Comparison of ENCODE assay signal across 1 cellular context in the genomic region with DNA sequence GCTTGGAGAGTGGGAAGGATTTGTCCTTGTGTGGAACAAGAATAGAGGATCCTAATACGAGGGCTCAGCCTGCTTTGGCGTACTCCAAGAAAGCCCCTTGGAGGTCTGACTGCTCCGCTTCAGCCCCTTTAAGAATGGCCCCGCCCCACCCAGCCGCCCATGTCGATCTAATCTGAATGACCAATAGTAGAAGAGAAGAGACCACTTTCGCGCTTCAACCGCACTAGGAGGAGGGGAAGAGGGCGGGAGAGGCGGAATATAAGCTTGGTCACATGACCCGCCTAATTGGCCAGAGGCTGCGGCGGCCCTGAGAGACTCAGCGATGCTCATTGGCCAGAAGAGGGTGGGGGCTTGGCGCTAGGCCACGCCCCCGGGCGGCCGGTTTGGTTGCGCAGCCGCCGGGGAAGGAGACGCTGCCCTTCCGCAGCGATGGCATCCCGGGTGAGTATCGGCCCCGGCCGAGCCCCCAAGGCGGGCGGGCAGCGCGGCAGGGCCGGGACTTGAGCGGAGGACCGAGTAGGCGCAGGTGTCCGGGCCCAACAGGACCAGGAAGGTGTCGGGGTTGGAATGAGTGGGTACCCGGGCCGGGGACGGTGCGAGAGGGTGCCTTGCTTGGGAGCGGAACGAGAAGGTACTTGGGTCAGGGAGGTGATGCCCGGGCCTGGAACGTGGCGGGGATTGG.
A peak's percentile ranks its signal among the peaks of the same experiment; 100 is the strongest.
TF ChIP-seq lines count a peak whose summit lies in the region.

A gene with protein sequence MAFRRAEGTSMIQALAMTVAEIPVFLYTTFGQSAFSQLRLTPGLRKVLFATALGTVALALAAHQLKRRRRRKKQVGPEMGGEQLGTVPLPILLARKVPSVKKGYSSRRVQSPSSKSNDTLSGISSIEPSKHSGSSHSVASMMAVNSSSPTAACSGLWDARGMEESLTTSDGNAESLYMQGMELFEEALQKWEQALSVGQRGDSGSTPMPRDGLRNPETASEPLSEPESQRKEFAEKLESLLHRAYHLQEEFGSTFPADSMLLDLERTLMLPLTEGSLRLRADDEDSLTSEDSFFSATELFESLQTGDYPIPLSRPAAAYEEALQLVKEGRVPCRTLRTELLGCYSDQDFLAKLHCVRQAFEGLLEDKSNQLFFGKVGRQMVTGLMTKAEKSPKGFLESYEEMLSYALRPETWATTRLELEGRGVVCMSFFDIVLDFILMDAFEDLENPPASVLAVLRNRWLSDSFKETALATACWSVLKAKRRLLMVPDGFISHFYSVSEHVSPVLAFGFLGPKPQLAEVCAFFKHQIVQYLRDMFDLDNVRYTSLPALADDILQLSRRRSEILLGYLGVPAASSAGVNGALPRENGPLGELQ (plus strand): TSS at position 386 of the 682 bp plus-strand sequence. CDS start 3,969 bp downstream, outside the sequence.

TF ChIP-seq in HepG2, 621 proteins besides CTCF, POLR2A, EP300 and RAD21 (continued from another document and continues in another):
- TF ChIP-seq, protein P1, sequence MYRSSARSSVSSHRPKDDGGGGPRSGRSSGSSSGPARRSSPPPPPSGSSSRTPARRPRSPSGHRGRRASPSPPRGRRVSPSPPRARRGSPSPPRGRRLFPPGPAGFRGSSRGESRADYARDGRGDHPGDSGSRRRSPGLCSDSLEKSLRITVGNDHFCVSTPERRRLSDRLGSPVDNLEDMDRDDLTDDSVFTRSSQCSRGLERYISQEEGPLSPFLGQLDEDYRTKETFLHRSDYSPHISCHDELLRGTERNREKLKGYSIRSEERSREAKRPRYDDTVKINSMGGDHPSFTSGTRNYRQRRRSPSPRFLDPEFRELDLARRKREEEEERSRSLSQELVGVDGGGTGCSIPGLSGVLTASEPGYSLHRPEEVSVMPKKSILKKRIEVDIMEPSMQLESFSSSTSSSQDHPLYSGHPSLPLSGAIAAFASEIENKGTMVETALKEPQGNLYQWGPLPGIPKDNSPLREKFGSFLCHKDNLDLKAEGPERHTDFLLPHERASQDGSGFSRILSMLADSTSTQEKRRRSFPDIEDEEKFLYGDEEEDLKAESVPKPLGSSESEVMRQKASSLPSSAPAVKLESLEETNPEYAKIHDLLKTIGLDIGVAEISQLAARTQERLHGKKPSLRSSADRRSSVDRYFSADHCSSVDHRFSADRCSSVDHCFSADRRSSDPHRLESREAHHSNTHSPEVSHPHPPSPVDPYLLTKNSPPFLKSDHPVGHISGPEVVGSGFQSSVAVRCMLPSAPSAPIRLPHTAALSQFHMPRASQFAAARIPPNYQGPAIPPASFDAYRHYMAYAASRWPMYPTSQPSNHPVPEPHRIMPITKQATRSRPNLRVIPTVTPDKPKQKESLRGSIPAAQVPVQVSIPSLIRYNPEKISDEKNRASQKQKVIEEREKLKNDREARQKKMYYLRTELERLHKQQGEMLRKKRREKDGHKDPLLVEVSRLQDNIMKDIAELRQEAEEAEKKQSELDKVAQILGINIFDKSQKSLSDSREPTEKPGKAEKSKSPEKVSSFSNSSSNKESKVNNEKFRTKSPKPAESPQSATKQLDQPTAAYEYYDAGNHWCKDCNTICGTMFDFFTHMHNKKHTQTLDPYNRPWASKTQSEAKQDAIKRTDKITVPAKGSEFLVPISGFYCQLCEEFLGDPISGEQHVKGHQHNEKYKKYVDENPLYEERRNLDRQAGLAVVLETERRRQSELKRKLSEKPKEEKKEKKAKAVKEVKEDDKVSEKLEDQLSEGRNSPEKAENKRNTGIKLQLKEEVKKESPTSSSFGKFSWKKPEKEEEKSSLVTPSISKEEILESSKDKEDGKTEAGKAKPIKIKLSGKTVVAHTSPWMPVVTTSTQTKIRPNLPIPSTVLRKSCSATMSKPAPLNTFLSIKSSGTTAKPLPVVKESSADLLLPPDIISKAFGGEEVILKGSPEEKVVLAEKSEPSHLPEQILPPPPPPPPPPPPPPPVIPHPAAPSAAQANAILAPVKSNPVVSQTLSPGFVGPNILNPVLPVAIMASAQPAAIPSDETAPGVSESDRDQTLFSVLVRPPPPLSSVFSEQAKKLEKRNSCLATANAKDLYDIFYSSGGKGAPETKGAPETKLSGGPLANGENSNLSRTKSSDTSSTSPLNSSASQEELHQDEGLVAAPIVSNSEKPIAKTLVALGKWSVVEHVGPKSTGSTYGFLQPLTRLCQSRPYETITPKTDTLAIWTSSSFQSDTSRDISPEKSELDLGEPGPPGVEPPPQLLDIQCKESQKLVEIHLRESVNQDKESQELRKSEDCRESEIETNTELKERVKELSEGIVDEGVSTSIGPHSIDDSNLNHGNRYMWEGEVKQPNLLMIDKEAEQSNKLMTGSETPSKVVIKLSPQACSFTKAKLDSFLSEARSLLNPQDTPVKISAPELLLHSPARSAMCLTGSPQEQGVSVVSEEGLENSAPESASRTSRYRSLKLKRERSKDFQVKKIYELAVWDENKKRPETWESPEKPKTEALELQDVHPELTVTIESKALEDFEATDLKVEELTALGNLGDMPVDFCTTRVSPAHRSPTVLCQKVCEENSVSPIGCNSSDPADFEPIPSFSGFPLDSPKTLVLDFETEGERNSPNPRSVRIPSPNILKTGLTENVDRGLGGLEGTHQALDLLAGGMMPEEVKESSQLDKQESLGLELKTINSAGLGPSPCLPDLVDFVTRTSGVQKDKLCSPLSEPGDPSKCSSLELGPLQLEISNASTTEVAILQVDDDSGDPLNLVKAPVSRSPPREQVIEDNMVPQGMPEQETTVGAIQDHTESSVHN (CRISPR knock-in tag; IDR thresholded peaks at IDR 0.05), result no peak
- TF ChIP-seq HHEX (CRISPR knock-in tag; IDR thresholded peaks at IDR 0.05), result no peak
- TF ChIP-seq JUNB (CRISPR knock-in tag; IDR thresholded peaks at IDR 0.05; ENCODE audit: borderline replicate concordance), result no peak
- TF ChIP-seq TRAFD1 (CRISPR knock-in tag; IDR thresholded peaks at IDR 0.05; ENCODE audit: borderline replicate concordance), result no peak
- TF ChIP-seq STAT5B (CRISPR knock-in tag; IDR thresholded peaks at IDR 0.05), result no peak
- no peak for TF ChIP-seq ZNF609 (CRISPR knock-in tag; IDR thresholded peaks at IDR 0.05; ENCODE audit: borderline replicate concordance)
- TF ChIP-seq MLLT10 (CRISPR knock-in tag; IDR thresholded peaks at IDR 0.05), result no peak
- no peak for TF ChIP-seq ZNF629 (CRISPR knock-in tag; conservative IDR thresholded peaks at IDR 0.05)
- TF ChIP-seq ZNF646 (CRISPR knock-in tag; IDR thresholded peaks at IDR 0.05), result no peak
- TF ChIP-seq IRF2 (CRISPR knock-in tag; IDR thresholded peaks at IDR 0.05), result peak; percentile 56; the same call in 1 of the 2 replicates
- TF ChIP-seq KAT7 (CRISPR knock-in tag; IDR thresholded peaks at IDR 0.05; ENCODE audit: borderline replicate concordance), result peak; percentile 50; the same call in 1 of the 2 replicates
- no peak for TF ChIP-seq RORA (CRISPR knock-in tag; IDR thresholded peaks at IDR 0.05)
- TF ChIP-seq, protein P2, sequence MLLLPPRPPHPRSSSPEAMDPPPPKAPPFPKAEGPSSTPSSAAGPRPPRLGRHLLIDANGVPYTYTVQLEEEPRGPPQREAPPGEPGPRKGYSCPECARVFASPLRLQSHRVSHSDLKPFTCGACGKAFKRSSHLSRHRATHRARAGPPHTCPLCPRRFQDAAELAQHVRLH (CRISPR knock-in tag; IDR thresholded peaks at IDR 0.05; ENCODE audit: borderline replicate concordance, low read depth), result no peak
- TF ChIP-seq, protein P3, sequence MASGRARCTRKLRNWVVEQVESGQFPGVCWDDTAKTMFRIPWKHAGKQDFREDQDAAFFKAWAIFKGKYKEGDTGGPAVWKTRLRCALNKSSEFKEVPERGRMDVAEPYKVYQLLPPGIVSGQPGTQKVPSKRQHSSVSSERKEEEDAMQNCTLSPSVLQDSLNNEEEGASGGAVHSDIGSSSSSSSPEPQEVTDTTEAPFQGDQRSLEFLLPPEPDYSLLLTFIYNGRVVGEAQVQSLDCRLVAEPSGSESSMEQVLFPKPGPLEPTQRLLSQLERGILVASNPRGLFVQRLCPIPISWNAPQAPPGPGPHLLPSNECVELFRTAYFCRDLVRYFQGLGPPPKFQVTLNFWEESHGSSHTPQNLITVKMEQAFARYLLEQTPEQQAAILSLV (CRISPR knock-in tag; IDR thresholded peaks at IDR 0.05; ENCODE audit: borderline replicate concordance), result no peak
- 0 out of 2 replicates have a peak, but pooled peaks have one; percentile 9 for TF ChIP-seq ATF3 (CRISPR knock-in tag; IDR thresholded peaks at IDR 0.05)
- TF ChIP-seq ZNF607 (CRISPR knock-in tag; IDR thresholded peaks at IDR 0.05; ENCODE audit: borderline replicate concordance), result peak; percentile 79
- TF ChIP-seq PHF5A (CRISPR knock-in tag; IDR thresholded peaks at IDR 0.05; ENCODE audit: low read depth, unreplicated experiment), result no peak
- TF ChIP-seq MAZ (IDR thresholded peaks at IDR 0.05; ENCODE audit: borderline replicate concordance, low read depth, low read length), result no peak; the same call in 1 of the 2 replicates
- TF ChIP-seq MAZ (CRISPR knock-in tag; IDR thresholded peaks at IDR 0.05; ENCODE audit: low read depth), result no peak; the same call in 1 of the 2 replicates
- TF ChIP-seq SNAI1 (CRISPR knock-in tag; IDR thresholded peaks at IDR 0.05; ENCODE audit: borderline replicate concordance), result 0 out of 2 replicates have a peak, but pooled peaks have one; percentile 39
- no peak for TF ChIP-seq JARID2 (CRISPR knock-in tag; IDR thresholded peaks at IDR 0.05; ENCODE audit: insufficient replicate concordance)
